In the genomic region with DNA sequence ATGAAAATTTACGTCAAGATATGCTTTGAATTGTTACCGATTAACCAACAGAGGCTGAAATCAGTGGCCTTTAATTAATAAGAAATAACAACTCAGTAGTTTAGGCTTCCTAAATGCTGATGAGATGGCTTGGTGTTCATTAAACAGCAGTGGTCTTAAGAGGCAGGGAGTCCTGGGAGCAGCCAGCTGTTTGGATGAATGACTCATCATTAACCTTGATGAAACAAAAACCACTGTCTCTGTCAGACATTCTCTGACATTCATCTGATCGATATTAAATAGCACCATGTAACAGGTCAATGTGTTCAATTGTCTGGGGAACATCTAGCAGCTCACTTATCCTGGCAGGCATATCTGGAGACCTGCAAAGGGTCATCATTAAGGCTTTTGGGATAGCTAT, we compare ENCODE assay signal across 23 cellular contexts.
A peak's percentile ranks its signal among the peaks of the same experiment; 100 is the strongest.
DNase-seq lines count a peak whose midpoint lies in the region; ATAC-seq and TF ChIP-seq lines count a peak whose summit lies in the region.
"Had no signal": no experiment of that assay in that cellular context is flagged by ENCODE, and none has a peak within 500 bp of the region (broad histone marks: within the 10 kb centered on the region; RNA-seq: fewer than 3 reads in every experiment).

No MANE protein-coding gene starts in this region.

- no peak overlapping the region for H3K14ac ChIP-seq in H9 (ENCODE audit: insufficient read depth, low read length)

- no peak overlapping the region for H3K4me3 ChIP-seq in suprapubic skin
- H3K4me3 ChIP-seq: ascending aorta, neural progenitor cell, skin epidermis, tibial nerve had no signal

- H3K27me3 ChIP-seq in H9 (ENCODE audit: insufficient read depth, low read length): no peaks in the 10 kb centered on the region
- H3K27me3 ChIP-seq in suprapubic skin: no peaks in the 10 kb centered on the region
- H3K27me3 ChIP-seq: ascending aorta, neural progenitor cell, tibial nerve had no signal

- TF ChIP-seq EP300 in suprapubic skin (IDR thresholded peaks at IDR 0.05): no peak

- no peaks in the 10 kb centered on the region for H3K36me3 ChIP-seq in suprapubic skin
- H3K36me3 ChIP-seq: ascending aorta, neural progenitor cell, tibial nerve had no signal

- H3K23me2 ChIP-seq in H9 (ENCODE audit: insufficient read length, low read depth, low read length, poor library complexity, severe bottlenecking): no peaks in the 10 kb centered on the region

- no peak overlapping the region for H3T11ph ChIP-seq in H9 (ENCODE audit: low read length)

- no peak overlapping the region for H2BK12ac ChIP-seq in H9 (ENCODE audit: insufficient read length, low read depth, low read length)

- TF ChIP-seq POLR2A in suprapubic skin (IDR thresholded peaks at IDR 0.05): no peak

- no peaks in the 10 kb centered on the region for H3K79me2 ChIP-seq in H9 (ENCODE audit: insufficient read depth, low read length)

- POLR2A ChIA-PET in WTC11 (lab: Charles Lee): no interaction called here

- H2BK15ac ChIP-seq in H9 (ENCODE audit: low read depth, low read length): no peak overlapping the region

- H3K4me3 Mint-ChIP-seq in H9: no peak overlapping the region
- H3K4me3 Mint-ChIP-seq in WTC11: no peak overlapping the region
- no peak overlapping the region for H3K4me3 Mint-ChIP-seq in T-helper 17 cell
- H3K4me3 Mint-ChIP-seq: activated naive CD4-positive, alpha-beta T cell treated with anti-CD3 and anti-CD28 coated beads, Interleukin-2, amount 50 U/mL, for 24 hours; activated T-cell treated with anti-CD3 and anti-CD28 coated beads, Interleukin-2, amount 50 U/mL, for 72 hours; CD4-positive, alpha-beta T cell; endodermal cell; neural progenitor cell; stimulated activated naive CD8-positive, alpha-beta T cell treated with anti-CD3 and anti-CD28 coated beads, Interleukin-15, Interleukin-2, amounts not matched to agents 100 ng/mL and 50 ng/mL, for 24 hours had no signal

- no peak overlapping the region for H2AK5ac ChIP-seq in H9 (ENCODE audit: insufficient read length, low read length)

- no peak overlapping the region for H3K23ac ChIP-seq in H9 (ENCODE audit: insufficient read length, low read depth, low read length)

- H3K36me3 Mint-ChIP-seq in H9 (ENCODE audit: insufficient read depth in 1 of 3, low read depth in 3 of 3) (peaks cover 0 to 5% (median 2%) of the 10 kb centered on the region in 3 experiments; a peak in 4 of 7 replicates), WTC11 (peaks cover 2% of the 10 kb centered on the region), T-helper 17 cell (ENCODE audit: low read depth) (no peaks in the 10 kb centered on the region)
- H3K36me3 Mint-ChIP-seq: activated naive CD4-positive, alpha-beta T cell treated with anti-CD3 and anti-CD28 coated beads, Interleukin-2, amount 50 U/mL, for 24 hours; neural progenitor cell had no signal

- H3K9me3 ChIP-seq in H9 (ENCODE audit: control insufficient read depth, low read depth, low read length): no peaks in the 10 kb centered on the region
- H3K9me3 ChIP-seq in T-helper 17 cell (ENCODE audit: control insufficient read depth, low read length, poor library complexity, severe bottlenecking): no peaks in the 10 kb centered on the region
- no peaks in the 10 kb centered on the region for H3K9me3 ChIP-seq in suprapubic skin
- H3K9me3 ChIP-seq: ascending aorta, tibial nerve had no signal

- H3K4me1 ChIP-seq in H9 (ENCODE audit: insufficient read depth, low read length) (no peaks in the 10 kb centered on the region; the same call in 1 of the 2 replicates), suprapubic skin (no peaks in the 10 kb centered on the region)
- H3K4me1 ChIP-seq: ascending aorta, tibial nerve had no signal

- CTCF ChIA-PET in WTC11 (lab: Charles Lee): no interaction called here

- H4K5ac ChIP-seq in H9 (ENCODE audit: insufficient read length, low read depth, low read length): no peak overlapping the region

- H3K27ac ChIP-seq in H9 (ENCODE audit: insufficient read length, low read depth, low read length) (no peak overlapping the region), suprapubic skin (no peak overlapping the region)
- H3K27ac ChIP-seq: ascending aorta, neural progenitor cell, skin epidermis, tibial nerve had no signal

- H4K20me1 ChIP-seq in H9 (ENCODE audit: control insufficient read depth, insufficient read depth, insufficient read length): no peaks in the 10 kb centered on the region

- H3K27me3 Mint-ChIP-seq in H9 (ENCODE audit: low read depth): no peaks in the 10 kb centered on the region
- H3K27me3 Mint-ChIP-seq in WTC11 (ENCODE audit: low read depth): no peaks in the 10 kb centered on the region
- no peaks in the 10 kb centered on the region for H3K27me3 Mint-ChIP-seq in T-helper 17 cell
- H3K27me3 Mint-ChIP-seq: activated naive CD4-positive, alpha-beta T cell treated with anti-CD3 and anti-CD28 coated beads, Interleukin-2, amount 50 U/mL, for 24 hours; CD4-positive, alpha-beta T cell; progenitor cell of endocrine pancreas; stimulated activated naive CD8-positive, alpha-beta T cell treated with anti-CD3 and anti-CD28 coated beads, Interleukin-15, Interleukin-2, amounts not matched to agents 100 ng/mL and 50 ng/mL, for 24 hours had no signal

- no peak overlapping the region for H2BK20ac ChIP-seq in H9 (ENCODE audit: low read depth, low read length, poor library complexity, severe bottlenecking)

- H4K91ac ChIP-seq in H9 (ENCODE audit: insufficient read length, low read depth, low read length): no peak overlapping the region

- WGBS in H9 (ENCODE audit: extremely low coverage, insufficient read length, low lambda C conversion rate): no CpG with 5 or more reads among the region's 3 CpGs
- WGBS in suprapubic skin: 72% methylated on average over 3 of the region's 3 CpGs

- no peak for TF ChIP-seq CTCF in H9 (conservative IDR thresholded peaks at IDR 0.05)
- TF ChIP-seq CTCF in WTC11 (IDR thresholded peaks at IDR 0.05): no peak
- no peak for TF ChIP-seq CTCF in suprapubic skin (IDR thresholded peaks at IDR 0.05)

- peak; percentile 27 for DNase-seq in DMS53 treated with DMSO at 0.1 percent for 48 hours (lab: John Stamatoyannopoulos, UW; ENCODE audit: unreplicated experiment)
- DNase-seq in H9: no peak
- DNase-seq in WTC11 (ENCODE audit: low spot score): no peak
- peak; percentile 28 for DNase-seq in iris pigment epithelial cell (ENCODE audit: low read depth)
- no peak for DNase-seq in T-helper 17 cell
- DNase-seq in suprapubic skin (ENCODE audit: low spot score in 2 of 2): no peak
- DNase-seq: activated T-cell treated with anti-CD3 and anti-CD28 coated beads, Interleukin-2, amount 50 U/mL, for 72 hours; CD4-positive, alpha-beta T cell; DMS79 treated with DMSO at 0.1 percent for 48 hours; endodermal cell; HCEC 1CT; NCI-H1417 treated with DMSO at 0.1 percent for 48 hours; stimulated activated CD4-positive, alpha-beta T cell treated with anti-CD3 and anti-CD28 coated beads, Interleukin-4, amount 100 ng/mL, for 1 hour; T-helper 9 cell had no signal

- H3K9me3 Mint-ChIP-seq in H9 (peaks cover 0 to 4% of the 10 kb centered on the region in 2 experiments; a peak in 1 of 5 replicates), WTC11 (peaks cover 4% of the 10 kb centered on the region)
- H3K9me3 Mint-ChIP-seq: activated T-cell treated with anti-CD3 and anti-CD28 coated beads, Interleukin-2, amount 50 U/mL, for 72 hours; CD4-positive, alpha-beta T cell; endodermal cell; neural progenitor cell; stimulated activated naive CD8-positive, alpha-beta T cell treated with anti-CD3 and anti-CD28 coated beads, Interleukin-15, Interleukin-2, amounts not matched to agents 100 ng/mL and 50 ng/mL, for 24 hours had no signal

- no peak overlapping the region for H3K4ac ChIP-seq in H9 (ENCODE audit: low read depth, low read length)

- H3K27ac Mint-ChIP-seq in H9: peak overlapping the region; percentile 70 to 95 (median 91); a peak in 6 of 7 replicates
- H3K27ac Mint-ChIP-seq in WTC11: no peak overlapping the region
- no peak overlapping the region for H3K27ac Mint-ChIP-seq in T-helper 17 cell
- H3K27ac Mint-ChIP-seq: activated naive CD4-positive, alpha-beta T cell treated with anti-CD3 and anti-CD28 coated beads, Interleukin-2, amount 50 U/mL, for 24 hours; activated T-cell treated with anti-CD3 and anti-CD28 coated beads, Interleukin-2, amount 50 U/mL, for 72 hours; CD4-positive, alpha-beta T cell; endodermal cell; neural progenitor cell; progenitor cell of endocrine pancreas; stimulated activated naive CD8-positive, alpha-beta T cell treated with anti-CD3 and anti-CD28 coated beads, Interleukin-15, Interleukin-2, amounts not matched to agents 100 ng/mL and 50 ng/mL, for 24 hours had no signal

- H2BK120ac ChIP-seq in H9 (ENCODE audit: low read depth, low read length, poor library complexity, severe bottlenecking): no peak overlapping the region

- H3K9ac ChIP-seq in H9 (ENCODE audit: extremely low read depth, insufficient read length, low read length): no peak overlapping the region
- H3K9ac ChIP-seq: neural progenitor cell had no signal

- ATAC-seq in WTC11 (peak; percentile 71), HG03159 (IDR thresholded peaks at IDR 0.05; ENCODE audit: unreplicated experiment) (no peak), T-helper 17 cell (no peak)
- ATAC-seq: activated T-cell treated with anti-CD3 and anti-CD28 coated beads, Interleukin-2, amount 50 U/mL, for 72 hours; SK-N-SH treated with all-trans-retinoic acid at 6 μM for 48 hours had no signal

- H3K4me2 ChIP-seq in H9 (ENCODE audit: insufficient read depth, insufficient read length, low read length): no peak overlapping the region
- H3K4me2 ChIP-seq: neural progenitor cell had no signal

- H3K18ac ChIP-seq in H9 (ENCODE audit: insufficient read length, low read depth, low read length): no peak overlapping the region

- no peak overlapping the region for H2AFZ ChIP-seq in H9 (ENCODE audit: low read length)
- H2AFZ ChIP-seq: neural progenitor cell had no signal

- peaks cover 24 to 33% of the 10 kb centered on the region in 2 experiments for H3K4me1 Mint-ChIP-seq in H9
- H3K4me1 Mint-ChIP-seq in WTC11: peaks cover 29% of the 10 kb centered on the region
- peaks cover 4% of the 10 kb centered on the region for H3K4me1 Mint-ChIP-seq in T-helper 17 cell
- H3K4me1 Mint-ChIP-seq: activated naive CD4-positive, alpha-beta T cell treated with anti-CD3 and anti-CD28 coated beads, Interleukin-2, amount 50 U/mL, for 24 hours had no signal

- H3K56ac ChIP-seq in H9 (ENCODE audit: insufficient read length, low read depth, low read length): no peak overlapping the region

- no peaks in the 10 kb centered on the region for H3K79me1 ChIP-seq in H9 (ENCODE audit: insufficient read depth, low read depth, low read length, poor library complexity, severe bottlenecking)

- H4K8ac ChIP-seq in H9 (replicated peaks; ENCODE audit: insufficient read length, low read depth, low read length): no peak overlapping the region

- no peak overlapping the region for H2BK5ac ChIP-seq in H9 (ENCODE audit: insufficient read length, low read length)

TF ChIP-seq in WTC11, 78 proteins besides CTCF, POLR2A, EP300 and RAD21 (continues in another document):
- TF ChIP-seq MAX (CRISPR knock-in tag; IDR thresholded peaks at IDR 0.05) (no peak), GRHL2 (CRISPR knock-in tag; IDR thresholded peaks at IDR 0.05; ENCODE audit: insufficient replicate concordance, severe bottlenecking) (no peak), ZNF263 (CRISPR knock-in tag; IDR thresholded peaks at IDR 0.05; ENCODE audit: low read depth) (no peak)

Comparison
In these comparisons a context has a peak if more than half of its experiments do, and no peak if none do; other contexts are left out.
1. DNase-seq: peak in DMS53 treated with DMSO at 0.1 percent for 48 hours (single experiment) and iris pigment epithelial cell (single experiment); none in H9 (single experiment), WTC11 (single experiment), T-helper 17 cell (0 of 3) and suprapubic skin (0 of 2).
2. H3K27ac Mint-ChIP-seq: peak in H9 (3 of 3); none in WTC11 (single experiment) and T-helper 17 cell (single experiment).